In genomic region chrX:55593296-55593695, GRCh38 we compare ENCODE assay signal across 32 cellular contexts. TPM values are rescaled to one million over a fixed set of nuclear protein-coding genes. Genes with fewer than 3 reads are reported as not detected.
"Had no signal": no experiment of that assay in that cellular context is flagged by ENCODE, and none has a peak within 500 bp of the region (broad histone marks: within the 10 kb centered on the region; RNA-seq: fewer than 3 reads in every experiment).

No MANE protein-coding gene starts in this region.

- DNase-seq: activated B cell treated with CpG ODN at 0.5 μM for 24 hours; activated CD4-positive, alpha-beta T cell treated with anti-CD3 and anti-CD28 coated beads for 48 hours; activated CD4-positive, alpha-beta T cell treated with anti-CD3 and anti-CD28 coated beads, Interleukin-2, amount 50 U/mL, for 1 hour; activated CD4-positive, alpha-beta T cell treated with anti-CD3 and anti-CD28 coated beads, Interleukin-2, amount 50 U/mL, for 48 hours; activated CD8-positive, alpha-beta memory T cell treated with anti-CD3 and anti-CD28 coated beads for 24 hours; activated CD8-positive, alpha-beta T cell treated with anti-CD3 and anti-CD28 coated beads for 36 hours; activated effector memory CD4-positive, alpha-beta T cell treated with Interleukin-2 at 50 U/mL for 16 hours; activated gamma-delta T cell treated with Interleukin-2 at 50 U/mL for 16 hours; activated naive CD4-positive, alpha-beta T cell treated with anti-CD3 and anti-CD28 coated beads, Interleukin-2, amount 50 U/mL, for 16 hours; activated naive CD4-positive, alpha-beta T cell treated with Interleukin-2 at 50 U/mL for 16 hours; activated T-cell treated with anti-CD3 and anti-CD28 coated beads, Interleukin-2, amount 50 U/mL, for 4 hours; amniotic stem cell; anterior cingulate cortex; brain microvascular endothelial cell; dorsolateral prefrontal cortex; effector memory CD4-positive, alpha-beta T cell; erythroblast; foreskin keratinocyte; gastrocnemius medialis; glutamatergic neuron; heart left ventricle; T-helper 17 cell; T1000; WERI-Rb-1 had no signal

- ATAC-seq: activated CD4-positive, CD25-positive, alpha-beta regulatory T cell treated with anti-CD3 and anti-CD28 coated beads, Interleukin-2, amount 50 U/mL, for 24 hours; activated CD8-positive, alpha-beta T cell treated with anti-CD3 and anti-CD28 coated beads for 36 hours; activated T-cell treated with anti-CD3 and anti-CD28 coated beads, Interleukin-2, amount 50 U/mL, for 4 hours; activated T-helper 17 cell treated with anti-CD3 and anti-CD28 coated beads, Interleukin-2, amount 50 U/mL, for 72 hours; foreskin keratinocyte; gastrocnemius medialis; heart left ventricle; T-helper 17 cell had no signal

RNA-seq across cellular contexts. Expression of gene FOXR2, which starts 29.9 kb away (rescaled TPM):
- total RNA-seq: activated B cell treated with CpG ODN at 0.5 μM for 24 hours; activated CD8-positive, alpha-beta T cell treated with anti-CD3 and anti-CD28 coated beads for 36 hours; activated T-cell treated with anti-CD3 and anti-CD28 coated beads, Interleukin-2, amount 50 U/mL, for 4 hours; activated T-helper 17 cell treated with anti-CD3 and anti-CD28 coated beads, Interleukin-2, amount 50 U/mL, for 72 hours; astrocyte; bronchial epithelial cell; cardiac septum; cerebellum; esophagus muscularis mucosa; foreskin keratinocyte; gastrocnemius medialis; heart left ventricle; T-helper 17 cell had no signal
- polyA plus RNA-seq: adipose tissue, foreskin keratinocyte, heart left ventricle had no signal
